16 cellular contexts compared by ENCODE assay signal in genomic region chr11:131909426-131910200, GRCh38.
DNase-seq lines count a peak whose midpoint lies in the region; TF ChIP-seq lines count a peak whose summit lies in the region.
"Had no signal": no experiment of that assay in that cellular context is flagged by ENCODE, and none has a peak within 500 bp of the region (broad histone marks: within the 10 kb centered on the region; RNA-seq: fewer than 3 reads in every experiment).

No MANE protein-coding gene starts in this region.

- CTCF ChIA-PET in AG04449 (lab: Yijun Ruan, JAX) = interaction anchor here (2.7 to 14.7 kb wide), 8 partner anchors 9 to 221 kb away, joined by 14 to 264 read pairs (median 43); no protein-coding TSS in a partner anchor
- CTCF ChIA-PET in GM10248 (lab: Yijun Ruan, JAX) = interaction anchor here (1.6 to 8.7 kb wide), 2 partner anchors 15 to 40 kb away, joined by 3 to 103 read pairs; no protein-coding TSS in a partner anchor

- H3K9ac ChIP-seq in HUES6 (ENCODE audit: low read length) = no peak overlapping the region

- H3K27ac Mint-ChIP-seq in nephron progenitor cell = no peak overlapping the region
- H3K27ac Mint-ChIP-seq: IgD-negative memory B cell had no signal

- peaks cover 18% of the 10 kb centered on the region for H3K4me1 Mint-ChIP-seq in nephron progenitor cell

- peak overlapping the region; percentile 77 for H3K4me3 Mint-ChIP-seq in nephron progenitor cell

- H3K4me3 ChIP-seq in AG04449 (ENCODE audit: low read depth, low read length) (peak overlapping the region; percentile 82), HUES6 (ENCODE audit: low read depth, low read length) (peak overlapping the region; percentile 86), adrenal gland (no peak overlapping the region), spleen (no peak overlapping the region)

- H3K9me3 Mint-ChIP-seq in nephron progenitor cell = no peaks in the 10 kb centered on the region

- no peaks in the 10 kb centered on the region for H3K9me3 ChIP-seq in HUES6 (ENCODE audit: control insufficient read depth, insufficient read depth, low read depth, low read length)
- no peaks in the 10 kb centered on the region for H3K9me3 ChIP-seq in adrenal gland (replicated peaks in 1 of 3)
- no peaks in the 10 kb centered on the region for H3K9me3 ChIP-seq in spleen
- H3K9me3 ChIP-seq: tibial artery had no signal

- DNase-seq in AG04449 (ENCODE audit: low read depth, low spot score) (no peak), epithelial cell of prostate (ENCODE audit: low read depth, low spot score) (no peak), nephron progenitor cell (no peak), GM10248 (ENCODE audit: extremely low spot score) (no peak), adrenal gland (no peak), spleen (no peak)
- DNase-seq in activated CD4-positive, alpha-beta T cell treated with anti-CD3 and anti-CD28 coated beads, Interleukin-2, amount 50 U/mL, for 48 hours = no peak
- DNase-seq: activated CD4-positive, alpha-beta T cell treated with anti-CD3 and anti-CD28 coated beads for 48 hours; activated T-cell treated with anti-CD3 and anti-CD28 coated beads, Interleukin-2, amount 50 U/mL, for 48 hours; DMS153; NCI-H526; RPMI8226; T-helper 2 cell; tibial artery had no signal

- TF ChIP-seq POLR2A in adrenal gland (IDR thresholded peaks at IDR 0.05) = no peak
- TF ChIP-seq POLR2A in spleen (IDR thresholded peaks at IDR 0.05) = no peak

- H3K36me3 ChIP-seq in HUES6 (ENCODE audit: control insufficient read depth, insufficient read depth, low read length) = no peaks in the 10 kb centered on the region
- no peaks in the 10 kb centered on the region for H3K36me3 ChIP-seq in adrenal gland (replicated peaks in 1 of 2)
- H3K36me3 ChIP-seq in spleen = no peaks in the 10 kb centered on the region
- H3K36me3 ChIP-seq: tibial artery had no signal

- H3K27me3 Mint-ChIP-seq in nephron progenitor cell (ENCODE audit: low read depth, poor library complexity) = peaks cover 90% of the 10 kb centered on the region

- H3K27me3 ChIP-seq in HUES6 (ENCODE audit: control insufficient read depth, insufficient read depth, low read length) (peaks cover 41% of the 10 kb centered on the region), adrenal gland (peaks cover 14% of the 10 kb centered on the region), spleen (replicated peaks in 1 of 7) (peaks cover 0 to 68% (median 29%) of the 10 kb centered on the region in 7 donors)

- no peak for TF ChIP-seq CTCF in AG04449 (IDR thresholded peaks at IDR 0.05; ENCODE audit: insufficient read depth, low read length, missing control alignments)
- no peak for TF ChIP-seq CTCF in nephron progenitor cell (IDR thresholded peaks at IDR 0.05)
- TF ChIP-seq CTCF in GM10248 (IDR thresholded peaks at IDR 0.05; ENCODE audit: control extremely low read depth, extremely low read depth, low read depth, missing control alignments) = no peak
- no peak for TF ChIP-seq CTCF in adrenal gland (IDR thresholded peaks at IDR 0.05)
- TF ChIP-seq CTCF in spleen (IDR thresholded peaks at IDR 0.05 in 8 of 11, conservative IDR thresholded peaks at IDR 0.05 in 3 of 11) = no peak

- intact Hi-C loops in adrenal gland (cut with DNase I) = no loop called here
- intact Hi-C loops in spleen (cut with DNase I; ENCODE audit: low total_unique reads) = no loop called here

- no peak overlapping the region for H3K27ac ChIP-seq in HUES6 (ENCODE audit: low read depth, low read length)
- peak overlapping the region; percentile 77 for H3K27ac ChIP-seq in epithelial cell of prostate
- H3K27ac ChIP-seq in adrenal gland = no peak overlapping the region
- no peak overlapping the region for H3K27ac ChIP-seq in spleen
- H3K27ac ChIP-seq: tibial artery had no signal

- POLR2A ChIA-PET in AG04449 (lab: Yijun Ruan, JAX) (interaction anchor here (0.6 to 0.9 kb wide), 2 partner anchors 143 to 158 kb away, joined by 3 read pairs; no protein-coding TSS in a partner anchor), GM10248 (lab: Yijun Ruan, JAX) (no interaction called here)

- no peaks in the 10 kb centered on the region for H3K36me3 Mint-ChIP-seq in nephron progenitor cell (ENCODE audit: low read depth)
- H3K36me3 Mint-ChIP-seq: IgD-negative memory B cell had no signal

- WGBS in adrenal gland, 4 donors = 66 to 74% (median 73%) methylated on average over 10 of the region's 10 CpGs
- 56 to 70% (median 65%) methylated on average over 10 of the region's 10 CpGs for WGBS in spleen, 5 donors

- H3K4me1 ChIP-seq in HUES6 (ENCODE audit: control insufficient read depth, insufficient read depth, low read length) = peaks cover 15% of the 10 kb centered on the region
- peaks cover 0 to 4% of the 10 kb centered on the region in 2 donors for H3K4me1 ChIP-seq in adrenal gland (replicated peaks in 1 of 2)
- H3K4me1 ChIP-seq in spleen = peaks cover 0 to 12% (median 7%) of the 10 kb centered on the region in 6 donors

Comparison
In these comparisons a context has a peak if more than half of its experiments do, and no peak if none do; other contexts are left out.
1. H3K4me3 ChIP-seq: peak in AG04449 (single experiment) and HUES6 (single experiment); none in adrenal gland (0 of 4) and spleen (0 of 8).